8 cellular contexts compared by ENCODE assay signal in the genomic region with DNA sequence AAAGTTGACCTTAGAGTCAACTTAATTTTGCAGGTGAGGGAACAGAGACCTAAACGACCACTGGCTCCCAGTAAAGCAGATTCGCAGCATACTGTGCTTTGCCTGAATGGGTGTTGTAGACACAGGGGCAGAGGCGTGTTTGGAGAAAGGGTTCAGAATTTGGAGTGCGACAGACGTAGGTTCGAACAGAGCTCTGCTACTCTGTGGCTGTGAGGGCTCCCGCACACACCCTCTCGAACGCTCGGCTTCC. TPM values are rescaled to one million over a fixed set of nuclear protein-coding genes. Genes with fewer than 3 reads are reported as not detected.
DNase-seq lines count a peak whose midpoint lies in the region; ATAC-seq, FAIRE-seq and TF ChIP-seq lines count a peak whose summit lies in the region.

No MANE protein-coding gene starts in this region.

- TF ChIP-seq CTCF in astrocyte (IDR thresholded peaks at IDR 0.05; ENCODE audit: insufficient read depth, low read depth, low read length): no peak
- TF ChIP-seq CTCF in lower leg skin (IDR thresholded peaks at IDR 0.05): no peak
- peak in 1 of 6 experiments; percentile 20 for TF ChIP-seq CTCF in thyroid gland (IDR thresholded peaks at IDR 0.05)

- no peaks in the 10 kb centered on the region for H3K79me2 ChIP-seq in astrocyte (ENCODE audit: insufficient read depth, low read length)

- no peak overlapping the region for H3K27ac ChIP-seq in astrocyte (ENCODE audit: low read depth, low read length)
- peak overlapping the region in 2 of 3 donors; percentile 76 to 77 for H3K27ac ChIP-seq in thyroid gland

- no peaks in the 10 kb centered on the region for H3K9me3 Mint-ChIP-seq in activated T-cell treated with anti-CD3 and anti-CD28 coated beads, Interleukin-2, amount 50 U/mL, for 24 hours
- no peaks in the 10 kb centered on the region for H3K9me3 Mint-ChIP-seq in astrocyte (ENCODE audit: unreplicated experiment)

- H3K4me3 ChIP-seq in astrocyte (ENCODE audit: insufficient read depth, low read depth, low read length) (peak overlapping the region; percentile 41), lower leg skin (ENCODE audit: low read depth, poor library complexity, severe bottlenecking) (peak overlapping the region; percentile 42), thyroid gland (replicated peaks in 1 of 3) (peak overlapping the region in 1 of 3 donors; percentile 54)

- no peaks in the 10 kb centered on the region for H3K9me3 ChIP-seq in astrocyte (ENCODE audit: insufficient read depth, low read depth, low read length)
- H3K9me3 ChIP-seq in thyroid gland: no peaks in the 10 kb centered on the region

- intact Hi-C loops in lower leg skin (cut with DNase I; ENCODE audit: low total_unique reads): no loop called here
- intact Hi-C loops in thyroid gland (cut with DNase I): no loop called here

- ATAC-seq in HG02588 (IDR thresholded peaks at IDR 0.05; ENCODE audit: unreplicated experiment) (no peak), HG02678 (IDR thresholded peaks at IDR 0.05; ENCODE audit: unreplicated experiment) (no peak)

- no peaks in the 10 kb centered on the region for H4K20me1 ChIP-seq in astrocyte (ENCODE audit: insufficient read depth, low read length)

- peak overlapping the region; percentile 81 for H3K4me2 ChIP-seq in astrocyte (ENCODE audit: low read length)

- DNase-seq in activated T-cell treated with anti-CD3 and anti-CD28 coated beads, Interleukin-2, amount 50 U/mL, for 24 hours: no peak
- no peak for DNase-seq in activated T-cell treated with anti-CD3 and anti-CD28 coated beads, Interleukin-2, amount 50 U/mL, for 48 hours
- DNase-seq in astrocyte (ENCODE audit: low read depth) (no peak), lower leg skin (ENCODE audit: low spot score in 2 of 2) (no peak), thyroid gland (no peak), ecto neural progenitor cell (ENCODE audit: low spot score) (no peak)

- H3K9ac ChIP-seq in astrocyte (ENCODE audit: low read length): peak overlapping the region; percentile 75

- peak overlapping the region; percentile 60 for H3K4me3 Mint-ChIP-seq in activated T-cell treated with anti-CD3 and anti-CD28 coated beads, Interleukin-2, amount 50 U/mL, for 24 hours
- H3K4me3 Mint-ChIP-seq in astrocyte (ENCODE audit: unreplicated experiment): peak overlapping the region; percentile 75

- no peak for TF ChIP-seq POLR2A in lower leg skin (IDR thresholded peaks at IDR 0.05)
- no peak for TF ChIP-seq POLR2A in thyroid gland (IDR thresholded peaks at IDR 0.05)

- peaks cover 13% of the 10 kb centered on the region for H3K4me1 Mint-ChIP-seq in activated T-cell treated with anti-CD3 and anti-CD28 coated beads, Interleukin-2, amount 50 U/mL, for 24 hours (ENCODE audit: low read depth)
- H3K4me1 Mint-ChIP-seq in astrocyte (ENCODE audit: low read depth, unreplicated experiment): no peaks in the 10 kb centered on the region

- peak overlapping the region; percentile 65 for H3K27ac Mint-ChIP-seq in activated T-cell treated with anti-CD3 and anti-CD28 coated beads, Interleukin-2, amount 50 U/mL, for 24 hours
- peak overlapping the region; percentile 47 for H3K27ac Mint-ChIP-seq in astrocyte (ENCODE audit: unreplicated experiment)

- peak overlapping the region; percentile 68 for H2AFZ ChIP-seq in astrocyte (ENCODE audit: low read depth, low read length)

- H3K36me3 ChIP-seq in astrocyte (ENCODE audit: insufficient read depth, low read length): no peaks in the 10 kb centered on the region
- H3K36me3 ChIP-seq in thyroid gland: no peaks in the 10 kb centered on the region

- H3K4me1 ChIP-seq in astrocyte (ENCODE audit: insufficient read depth, low read length) (no peaks in the 10 kb centered on the region), thyroid gland (peaks cover 3 to 7% of the 10 kb centered on the region in 2 donors)

- H3K27me3 ChIP-seq in astrocyte (ENCODE audit: insufficient read depth, low read length) (no peaks in the 10 kb centered on the region), thyroid gland (no peaks in the 10 kb centered on the region)

- no peak for FAIRE-seq in astrocyte (lab: Jason Lieb, UNC)

- 8 to 11% methylated on average over 9 to 10 of the region's 10 CpGs for WGBS in lower leg skin, 2 donors
- WGBS in thyroid gland, 2 donors: 21 to 24% methylated on average over 8 to 10 of the region's 10 CpGs

- no peaks in the 10 kb centered on the region for H3K27me3 Mint-ChIP-seq in activated T-cell treated with anti-CD3 and anti-CD28 coated beads, Interleukin-2, amount 50 U/mL, for 24 hours
- peaks cover 2% of the 10 kb centered on the region for H3K27me3 Mint-ChIP-seq in astrocyte (ENCODE audit: low read depth, unreplicated experiment)

- peaks cover 8% of the 10 kb centered on the region for H3K36me3 Mint-ChIP-seq in activated T-cell treated with anti-CD3 and anti-CD28 coated beads, Interleukin-2, amount 50 U/mL, for 24 hours (ENCODE audit: low read depth)
- H3K36me3 Mint-ChIP-seq in astrocyte (ENCODE audit: low read depth, unreplicated experiment): no peaks in the 10 kb centered on the region

RNA-seq across cellular contexts. Expression of a gene that starts 0.2 kb away (rescaled TPM):
- total RNA-seq in astrocyte (not detected in 2 replicates), lower leg skin (not detected), thyroid gland (not detected)

RNA-seq across cellular contexts. Expression of a gene that starts 31.8 kb away (rescaled TPM):
- total RNA-seq in astrocyte (27.3 and 33.1 TPM in 2 replicates), lower leg skin (10 to 100 TPM; 30.0 to 62.0 (median 36.5) TPM), thyroid gland (10 to 100 TPM; 40.4 to 87.2 (median 59.8) TPM)

RNA-seq across cellular contexts. Expression of a gene that starts 32.0 kb away (rescaled TPM):
- total RNA-seq in astrocyte (14.9 and 20.1 TPM in 2 replicates), lower leg skin (10 to 100 TPM in 3 of 4 donors, 1 to 10 TPM in 1; 7.1 to 15.5 (median 15.3) TPM), thyroid gland (10 to 100 TPM; 18.7 to 26.3 (median 21.2) TPM)
